ENCODE assay signal across 14 cellular contexts in the genomic region with DNA sequence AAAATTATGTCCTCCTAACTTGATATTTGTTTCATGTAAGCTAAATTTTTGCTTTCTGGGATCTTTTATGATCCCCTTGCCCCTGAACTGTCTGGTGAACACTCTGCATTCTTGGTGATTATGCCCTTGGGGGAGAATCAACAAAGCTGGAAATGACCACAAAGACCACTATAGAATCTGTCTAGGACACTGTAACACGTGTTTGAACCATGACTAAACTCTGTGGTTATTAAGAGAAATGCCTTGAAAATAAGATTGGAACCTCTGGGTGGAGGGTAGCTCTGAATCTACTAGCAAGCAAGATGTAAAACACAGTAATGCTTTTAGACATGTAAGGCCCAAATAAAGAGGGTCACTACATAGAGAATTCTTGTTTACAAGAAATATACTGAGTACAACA.
A peak's percentile ranks its signal among the peaks of the same experiment; 100 is the strongest.
DNase-seq lines count a peak whose midpoint lies in the region; ATAC-seq and TF ChIP-seq lines count a peak whose summit lies in the region.
"Had no signal": no experiment of that assay in that cellular context is flagged by ENCODE, and none has a peak within 500 bp of the region (broad histone marks: within the 10 kb centered on the region; RNA-seq: fewer than 3 reads in every experiment).

No MANE protein-coding gene starts in this region.

- no peaks in the 10 kb centered on the region for H3K36me3 ChIP-seq in thoracic aorta
- H3K36me3 ChIP-seq in left lung, result no peaks in the 10 kb centered on the region

- peaks cover 10 to 47% of the 10 kb centered on the region in 2 donors for H3K4me1 ChIP-seq in thoracic aorta (ENCODE audit: control insufficient read depth in 1 of 2, low read depth in 2 of 2)
- peaks cover 0 to 5% of the 10 kb centered on the region in 2 donors for H3K4me1 ChIP-seq in left lung

- H3K27ac ChIP-seq in thoracic aorta (peak overlapping the region; percentile 24 to 37), left lung (peak overlapping the region in 1 of 2 donors; percentile 15)

- ATAC-seq in thoracic aorta (ENCODE audit: insufficient number of reproducible peaks, low FRiP score, low read depth) (no peak), left lung (no peak)
- ATAC-seq: mucosa of descending colon had no signal

- H3K4me3 ChIP-seq in thoracic aorta, result no peak overlapping the region
- no peak overlapping the region for H3K4me3 ChIP-seq in left lung
- H3K4me3 ChIP-seq: mucosa of descending colon had no signal

- intact Hi-C loops in head of caudate nucleus (cut with DNase I), result no loop called here
- intact Hi-C loops in left lung (cut with DNase I), result no loop called here

- H3K27me3 ChIP-seq in thoracic aorta (replicated peaks; ENCODE audit: insufficient read depth), result no peaks in the 10 kb centered on the region
- H3K27me3 ChIP-seq in left lung, result no peaks in the 10 kb centered on the region

- H3K9me3 ChIP-seq in thoracic aorta, result no peaks in the 10 kb centered on the region
- H3K9me3 ChIP-seq in left lung, result no peaks in the 10 kb centered on the region
- H3K9me3 ChIP-seq: mucosa of descending colon had no signal

- TF ChIP-seq CTCF in thoracic aorta (IDR thresholded peaks at IDR 0.05) (no peak), left lung (IDR thresholded peaks at IDR 0.05) (no peak)

- DNase-seq in HS-27A (ENCODE audit: low read depth), result peak; percentile 86
- peak; percentile 93 for DNase-seq in amniotic epithelial cell (ENCODE audit: low read depth)
- DNase-seq in islet precursor cell, result peak; percentile 69
- no peak for DNase-seq in thoracic aorta (ENCODE audit: low spot score)
- no peak for DNase-seq in head of caudate nucleus
- no peak for DNase-seq in left lung
- no peak for DNase-seq in occipital lobe (lab: John Stamatoyannopoulos, UW)
- DNase-seq: activated CD8-positive, alpha-beta memory T cell treated with anti-CD3 and anti-CD28 coated beads, Interleukin-2, amount 50 U/mL, for 48 hours; CD4-positive, alpha-beta T cell; cortex of kidney; mucosa of descending colon; NCI-H2107; NK-92 treated with Interleukin-12 subunit alpha and Interleukin-12 subunit beta, amount 100 ng/mL, for 24 hours; stimulated activated naive CD4-positive, alpha-beta T cell treated with Interleukin-2 at 50 U/mL for 16 hours had no signal

Comparison
In these comparisons a context has a peak if more than half of its experiments do, and no peak if none do; other contexts are left out.
1. DNase-seq: peak in HS-27A (single experiment), amniotic epithelial cell (single experiment) and islet precursor cell (single experiment); none in thoracic aorta (single experiment), head of caudate nucleus (0 of 42), left lung (0 of 2) and occipital lobe (single experiment).